27 cellular contexts compared by ENCODE assay signal in genomic region chr4:155761916-155762315, GRCh38. TPM values are rescaled to one million over a fixed set of nuclear protein-coding genes. Genes with fewer than 3 reads are reported as not detected.
A peak's percentile ranks its signal among the peaks of the same experiment; 100 is the strongest.
DNase-seq lines count a peak whose midpoint lies in the region; ATAC-seq, FAIRE-seq and TF ChIP-seq lines count a peak whose summit lies in the region.
"Had no signal": no experiment of that assay in that cellular context is flagged by ENCODE, and none has a peak within 500 bp of the region (broad histone marks: within the 10 kb centered on the region; RNA-seq: fewer than 3 reads in every experiment).

No MANE protein-coding gene starts in this region.

- no peak overlapping the region for H4K91ac ChIP-seq in neuronal stem cell (ENCODE audit: low read depth, low read length, poor library complexity)

- H3K27me3 ChIP-seq in neuronal stem cell (ENCODE audit: control insufficient read depth in 3 of 3, insufficient read depth in 3 of 3, low read depth in 1 of 3, low read length in 3 of 3): no peaks in the 10 kb centered on the region
- H3K27me3 ChIP-seq in Caco-2 (replicated peaks; ENCODE audit: control insufficient read depth, insufficient read depth, low read length): no peaks in the 10 kb centered on the region
- H3K27me3 ChIP-seq: ascending aorta, tibial artery had no signal

- H2BK15ac ChIP-seq in neuronal stem cell (ENCODE audit: low read length): no peak overlapping the region

- no peak overlapping the region for H2BK120ac ChIP-seq in neuronal stem cell (ENCODE audit: low read depth, low read length)

- in situ Hi-C loops in Caki2 (cut with HindIII; ENCODE audit: low pct_unique_long_range_greater_than_20kb, low sequenced_read_pairs): no loop called here

- no peak overlapping the region for H3K4me2 ChIP-seq in neuronal stem cell (ENCODE audit: insufficient read depth, low read length, poor library complexity, severe bottlenecking)

- H3K4ac ChIP-seq in neuronal stem cell (ENCODE audit: low read length): no peak overlapping the region

- no peak overlapping the region for H2BK12ac ChIP-seq in neuronal stem cell (ENCODE audit: low read length)

- H3K4me3 ChIP-seq in neuronal stem cell (ENCODE audit: low read length in 2 of 2) (no peak overlapping the region), Caco-2 (ENCODE audit: low read depth, low read length) (no peak overlapping the region)
- H3K4me3 ChIP-seq: ascending aorta, skin epidermis, tibial artery had no signal

- BruUV-seq in Caco-2 (replicated peaks; lab: Mats Ljungman, UMichigan): no TSS peak

- H3K27ac Mint-ChIP-seq in Caco-2 (ENCODE audit: unreplicated experiment): no peak overlapping the region
- H3K27ac Mint-ChIP-seq: activated naive CD4-positive, alpha-beta T cell treated with anti-CD3 and anti-CD28 coated beads, Interleukin-2, amount 10 ng/mL, durations not matched to agents 7 days and 5 days; immature natural killer cell; naive thymus-derived CD8-positive, alpha-beta T cell; progenitor cell of endocrine pancreas had no signal

- POLR2A ChIA-PET in Caco-2 (lab: Charles Lee): no interaction called here

- H3K79me1 ChIP-seq in neuronal stem cell (ENCODE audit: low read depth, low read length): peaks cover 3% of the 10 kb centered on the region

- no peak overlapping the region for H3K18ac ChIP-seq in neuronal stem cell (ENCODE audit: low read length)

- TF ChIP-seq CTCF in Caco-2 (IDR thresholded peaks at IDR 0.05; ENCODE audit: insufficient read depth in 1 of 2, low read depth in 1 of 2, low read length in 1 of 2, severe bottlenecking in 1 of 2, unreplicated experiment in 1 of 2): no peak

- H3K4me3 Mint-ChIP-seq in Caco-2 (ENCODE audit: unreplicated experiment): no peak overlapping the region
- H3K4me3 Mint-ChIP-seq: activated naive CD4-positive, alpha-beta T cell treated with anti-CD3 and anti-CD28 coated beads, Interleukin-2, amount 10 ng/mL, durations not matched to agents 7 days and 5 days; immature natural killer cell; naive thymus-derived CD8-positive, alpha-beta T cell had no signal

- H3K36me3 ChIP-seq in neuronal stem cell (replicated peaks in 1 of 2; ENCODE audit: control insufficient read depth in 2 of 2, insufficient read depth in 2 of 2, low read length in 2 of 2): no peaks in the 10 kb centered on the region
- H3K36me3 ChIP-seq in Caco-2 (ENCODE audit: control insufficient read depth, insufficient read depth, low read length): no peaks in the 10 kb centered on the region
- H3K36me3 ChIP-seq: ascending aorta had no signal

- peaks cover 4% of the 10 kb centered on the region for H3K9me3 Mint-ChIP-seq in Caco-2 (ENCODE audit: unreplicated experiment)
- H3K9me3 Mint-ChIP-seq: activated naive CD4-positive, alpha-beta T cell treated with anti-CD3 and anti-CD28 coated beads, Interleukin-2, amount 10 ng/mL, durations not matched to agents 7 days and 5 days; immature natural killer cell had no signal

- no peaks in the 10 kb centered on the region for H3K9me3 ChIP-seq in neuronal stem cell (replicated peaks in 1 of 2; ENCODE audit: control insufficient read depth in 2 of 2, insufficient read depth in 1 of 2, low read depth in 1 of 2, low read length in 2 of 2)
- H3K9me3 ChIP-seq in Caco-2: no peaks in the 10 kb centered on the region
- H3K9me3 ChIP-seq: ascending aorta, heart left ventricle, tibial artery had no signal

- CTCF ChIA-PET in Caco-2 (lab: Charles Lee): no interaction called here

- H2AFZ ChIP-seq in neuronal stem cell (ENCODE audit: low read length): no peak overlapping the region

- FAIRE-seq in RCC 7860 (lab: Jason Lieb, UNC): peak; percentile 70
- FAIRE-seq: H1 had no signal

- H2AK5ac ChIP-seq in neuronal stem cell (ENCODE audit: low read depth, low read length): no peak overlapping the region

- no peak overlapping the region for H4K8ac ChIP-seq in neuronal stem cell (ENCODE audit: low read depth, low read length)

- H2BK5ac ChIP-seq in neuronal stem cell (ENCODE audit: low read length): no peak overlapping the region

- no peaks in the 10 kb centered on the region for H3K4me1 Mint-ChIP-seq in Caco-2 (ENCODE audit: low read depth, unreplicated experiment)

- no peak overlapping the region for H3K9ac ChIP-seq in neuronal stem cell (ENCODE audit: low read depth, low read length, poor library complexity)

- H3K4me1 ChIP-seq in neuronal stem cell (ENCODE audit: control insufficient read depth in 2 of 2, insufficient read depth in 1 of 2, low read depth in 1 of 2, low read length in 2 of 2) (peaks cover 0 to 4% of the 10 kb centered on the region in 2 donors), Caco-2 (no peaks in the 10 kb centered on the region)

- no peak overlapping the region for H3K14ac ChIP-seq in neuronal stem cell (ENCODE audit: low read length)

- H3K36me3 Mint-ChIP-seq in Caco-2 (ENCODE audit: insufficient read depth, unreplicated experiment): no peaks in the 10 kb centered on the region
- H3K36me3 Mint-ChIP-seq: activated naive CD4-positive, alpha-beta T cell treated with anti-CD3 and anti-CD28 coated beads, Interleukin-2, amount 10 ng/mL, durations not matched to agents 7 days and 5 days; immature natural killer cell; naive thymus-derived CD8-positive, alpha-beta T cell had no signal

- H3K23ac ChIP-seq in neuronal stem cell (ENCODE audit: low read depth, low read length, poor library complexity): no peak overlapping the region

- H3K27me3 Mint-ChIP-seq in Caco-2 (ENCODE audit: insufficient read depth, unreplicated experiment): no peaks in the 10 kb centered on the region

- intact Hi-C loops in Caco-2 (cut with micrococcal nuclease; ENCODE audit: unreplicated experiment): no loop called here

- no peak for ATAC-seq in GM21737 (IDR thresholded peaks at IDR 0.05; ENCODE audit: unreplicated experiment)
- ATAC-seq: heart left ventricle; naive thymus-derived CD8-positive, alpha-beta T cell had no signal

- H3K27ac ChIP-seq in neuronal stem cell (replicated peaks; ENCODE audit: low read length): no peak overlapping the region
- H3K27ac ChIP-seq: ascending aorta had no signal

- DNase-seq in Caki2 (ENCODE audit: low read depth): peak; percentile 33
- DNase-seq in RCC 7860 (ENCODE audit: low spot score): peak; percentile 6
- peak; percentile 37 for DNase-seq in iPS-NIHi11 (ENCODE audit: low spot score)
- DNase-seq in neuronal stem cell (ENCODE audit: low spot score): peak; percentile 9
- DNase-seq in NCI-H82 (lab: John Stamatoyannopoulos, UW): no peak
- no peak for DNase-seq in Caco-2
- no peak for DNase-seq in ureter (ENCODE audit: low spot score)
- DNase-seq: activated CD4-positive, CD25-positive, alpha-beta regulatory T cell treated with anti-CD3 and anti-CD28 coated beads, Interleukin-2, amount 50 U/mL, for 72 hours; activated CD8-positive, alpha-beta memory T cell treated with anti-CD3 and anti-CD28 coated beads for 24 hours; activated naive CD4-positive, alpha-beta T cell treated with anti-CD3 and anti-CD28 coated beads, Interleukin-2, amount 10 ng/mL, durations not matched to agents 7 days and 5 days; activated T-cell treated with anti-CD3 and anti-CD28 coated beads, Interleukin-2, amount 50 U/mL, for 48 hours; effector CD8-positive, alpha-beta T cell; heart left ventricle; immature natural killer cell; Kasumi-1; naive thymus-derived CD8-positive, alpha-beta T cell; NCI-H1092; NCI-H2029 treated with DMSO at 0.1 percent for 48 hours; NCI-H510A treated with DMSO at 0.1 percent for 48 hours; stimulated activated CD4-positive, alpha-beta T cell treated with anti-CD3 and anti-CD28 coated beads, Interleukin-2, amount 100 ng/mL, for 48 hours; stimulated activated naive CD4-positive, alpha-beta T cell treated with Interleukin-2 at 50 U/mL for 16 hours; tibial artery had no signal

RNA-seq across cellular contexts. Expression of gene GUCY1B1, which starts 3.1 kb away (rescaled TPM):
- 33.8 and 35.6 TPM in 2 replicates for total RNA-seq in Caki2 (2014; rRNA removed; shearing (Covaris generic); ENCODE audit: low replicate concordance)
- polyA plus RNA-seq in neuronal stem cell (2013, experiment 1 of 2): 14.6 TPM
- polyA plus RNA-seq in neuronal stem cell (2013, experiment 2 of 2): 14.3 TPM
- total RNA-seq in Caco-2 (2022) (not detected in 2 replicates), ureter (10.1 TPM)
- total RNA-seq: naive thymus-derived CD8-positive, alpha-beta T cell had no signal
- polyA plus RNA-seq: naive thymus-derived CD8-positive, alpha-beta T cell had no signal

Comparison
In these comparisons a context has a peak if more than half of its experiments do, and no peak if none do; other contexts are left out.
1. DNase-seq: peak in Caki2 (single experiment), RCC 7860 (single experiment), iPS-NIHi11 (single experiment) and neuronal stem cell (single experiment); none in NCI-H82 (single experiment), Caco-2 (0 of 2) and ureter (single experiment).
2. RNA of gene GUCY1B1, which starts 3.1 kb away (total RNA-seq): 33.8 to 35.6 TPM in Caki2 and 10.1 TPM in ureter (single experiment); not detected in Caco-2; every median in the first group is over 10 times any median in the second.